ENCODE assay signal across 10 cellular contexts in genomic region chr4:109967798-109968520, GRCh38. TPM values are rescaled to one million over a fixed set of nuclear protein-coding genes. Genes with fewer than 3 reads are reported as not detected.
DNase-seq lines count a peak whose midpoint lies in the region; ATAC-seq, FAIRE-seq and TF ChIP-seq lines count a peak whose summit lies in the region.
"Had no signal": no experiment of that assay in that cellular context is flagged by ENCODE, and none has a peak within 500 bp of the region (broad histone marks: within the 10 kb centered on the region; RNA-seq: fewer than 3 reads in every experiment).

No MANE protein-coding gene starts in this region.

- FAIRE-seq in astrocyte (lab: Jason Lieb, UNC) (peak; percentile 94), pancreas (lab: Jason Lieb, UNC) (peak; percentile 82)

- H3K9ac ChIP-seq in astrocyte (ENCODE audit: low read length) = no peak overlapping the region

- peak; percentile 61 for ATAC-seq in HG03460 (IDR thresholded peaks at IDR 0.05; ENCODE audit: unreplicated experiment)
- no peak for ATAC-seq in pancreas
- no peak for ATAC-seq in natural killer cell treated with Interleukin-12 subunit alpha and Interleukin-12 subunit beta and Interleukin-15 and Interleukin-18, amount 100 ng/mL, for 72 hours
- ATAC-seq in GM18873 (IDR thresholded peaks at IDR 0.05; ENCODE audit: low FRiP score, unreplicated experiment) = no peak

- H4K20me1 ChIP-seq in astrocyte (ENCODE audit: insufficient read depth, low read length) = no peaks in the 10 kb centered on the region

- H3K27me3 ChIP-seq in astrocyte (ENCODE audit: insufficient read depth, low read length) = no peaks in the 10 kb centered on the region
- no peaks in the 10 kb centered on the region for H3K27me3 ChIP-seq in pancreas

- intact Hi-C loops in pancreas (cut with DNase I) = no loop called here

- no peaks in the 10 kb centered on the region for H3K79me2 ChIP-seq in astrocyte (ENCODE audit: insufficient read depth, low read length)

- H3K27ac ChIP-seq in astrocyte (ENCODE audit: low read depth, low read length) (no peak overlapping the region), pancreas (no peak overlapping the region)
- H3K27ac ChIP-seq: 22Rv1 had no signal

- H3K36me3 Mint-ChIP-seq in astrocyte (ENCODE audit: low read depth, unreplicated experiment) = no peaks in the 10 kb centered on the region
- H3K36me3 Mint-ChIP-seq in natural killer cell treated with Interleukin-12 subunit alpha and Interleukin-12 subunit beta and Interleukin-15 and Interleukin-18, amount 100 ng/mL, for 72 hours = no peaks in the 10 kb centered on the region

- H2AFZ ChIP-seq in astrocyte (ENCODE audit: low read depth, low read length) = no peak overlapping the region

- TF ChIP-seq CTCF in astrocyte (IDR thresholded peaks at IDR 0.05; ENCODE audit: insufficient read depth, low read depth, low read length) (no peak), pancreas (IDR thresholded peaks at IDR 0.05) (no peak)

- no peaks in the 10 kb centered on the region for H3K27me3 Mint-ChIP-seq in astrocyte (ENCODE audit: low read depth, unreplicated experiment)
- peaks cover 8 to 24% of the 10 kb centered on the region in 2 donors for H3K27me3 Mint-ChIP-seq in natural killer cell treated with Interleukin-12 subunit alpha and Interleukin-12 subunit beta and Interleukin-15 and Interleukin-18, amount 100 ng/mL, for 72 hours

- H3K36me3 ChIP-seq in astrocyte (ENCODE audit: insufficient read depth, low read length) = no peaks in the 10 kb centered on the region
- H3K36me3 ChIP-seq in pancreas = peaks cover 0 to 6% (median 0%) of the 10 kb centered on the region in 3 donors

- peak; percentile 14 for DNase-seq in DMS53 (lab: John Stamatoyannopoulos, UW)
- DNase-seq in DMS53 treated with DMSO at 0.1 percent for 48 hours (lab: John Stamatoyannopoulos, UW; ENCODE audit: unreplicated experiment) = no peak
- peak; percentile 69 for DNase-seq in astrocyte (ENCODE audit: low read depth)
- no peak for DNase-seq in pancreas
- DNase-seq in natural killer cell treated with Interleukin-12 subunit alpha and Interleukin-12 subunit beta and Interleukin-15 and Interleukin-18, amount 100 ng/mL, for 72 hours (ENCODE audit: low spot score) = no peak
- DNase-seq in OCI-M2 (lab: John Stamatoyannopoulos, UW; ENCODE audit: unreplicated experiment) = no peak
- DNase-seq: NCI-H1105 had no signal

- H3K9me3 ChIP-seq in astrocyte (ENCODE audit: insufficient read depth, low read depth, low read length) (no peaks in the 10 kb centered on the region), pancreas (no peaks in the 10 kb centered on the region)

- peaks cover 23% of the 10 kb centered on the region for H3K4me1 Mint-ChIP-seq in astrocyte (ENCODE audit: low read depth, unreplicated experiment)
- peaks cover 11 to 13% of the 10 kb centered on the region in 2 donors for H3K4me1 Mint-ChIP-seq in natural killer cell treated with Interleukin-12 subunit alpha and Interleukin-12 subunit beta and Interleukin-15 and Interleukin-18, amount 100 ng/mL, for 72 hours (ENCODE audit: low read depth in 2 of 2)

- 88 to 93% methylated on average over 5 of the region's 5 CpGs for WGBS in pancreas, 2 donors

- H3K4me3 ChIP-seq in astrocyte (ENCODE audit: insufficient read depth, low read depth, low read length) (no peak overlapping the region), pancreas (no peak overlapping the region)

- H3K4me1 ChIP-seq in astrocyte (ENCODE audit: insufficient read depth, low read length) (peaks cover 11% of the 10 kb centered on the region), pancreas (peaks cover 0 to 13% (median 0%) of the 10 kb centered on the region in 3 donors)

- H3K4me2 ChIP-seq in astrocyte (ENCODE audit: low read length) = peak overlapping the region; percentile 24

- H3K27ac Mint-ChIP-seq in astrocyte (ENCODE audit: unreplicated experiment) = no peak overlapping the region
- H3K27ac Mint-ChIP-seq in natural killer cell treated with Interleukin-12 subunit alpha and Interleukin-12 subunit beta and Interleukin-15 and Interleukin-18, amount 100 ng/mL, for 72 hours = no peak overlapping the region

- no peaks in the 10 kb centered on the region for H3K9me3 Mint-ChIP-seq in astrocyte (ENCODE audit: unreplicated experiment)
- no peaks in the 10 kb centered on the region for H3K9me3 Mint-ChIP-seq in natural killer cell treated with Interleukin-12 subunit alpha and Interleukin-12 subunit beta and Interleukin-15 and Interleukin-18, amount 100 ng/mL, for 72 hours

- no peak overlapping the region for H3K4me3 Mint-ChIP-seq in astrocyte (ENCODE audit: unreplicated experiment)
- H3K4me3 Mint-ChIP-seq in natural killer cell treated with Interleukin-12 subunit alpha and Interleukin-12 subunit beta and Interleukin-15 and Interleukin-18, amount 100 ng/mL, for 72 hours = no peak overlapping the region

RNA-seq across cellular contexts. Expression of gene EGF, which starts 55.3 kb away (rescaled TPM):
- total RNA-seq in astrocyte (22.9 and 25.1 TPM in 2 replicates), pancreas (10 to 100 TPM; 17.8 to 67.2 (median 28.0) TPM)
- 10 to 100 TPM; 12.8 to 17.1 TPM for polyA plus RNA-seq in pancreas
- not detected for total RNA-seq in natural killer cell treated with Interleukin-12 subunit alpha and Interleukin-12 subunit beta and Interleukin-15 and Interleukin-18, amount 100 ng/mL, for 72 hours

Comparison
In these comparisons a context has a peak if more than half of its experiments do, and no peak if none do; other contexts are left out.
1. DNase-seq: peak in DMS53 (single experiment) and astrocyte (single experiment); none in DMS53 treated with DMSO at 0.1 percent for 48 hours (single experiment), pancreas (0 of 6), natural killer cell treated with Interleukin-12 subunit alpha and Interleukin-12 subunit beta and Interleukin-15 and Interleukin-18, amount 100 ng/mL, for 72 hours (single experiment) and OCI-M2 (single experiment).
2. RNA of gene EGF, which starts 55.3 kb away (total RNA-seq): 17.8 to 67.2 TPM in pancreas and 22.9 to 25.1 TPM in astrocyte; not detected in natural killer cell treated with Interleukin-12 subunit alpha and Interleukin-12 subunit beta and Interleukin-15 and Interleukin-18, amount 100 ng/mL, for 72 hours; every median in the first group is over 10 times any median in the second.